Comparison of ENCODE assay signal across 8 cellular contexts in the genomic region with DNA sequence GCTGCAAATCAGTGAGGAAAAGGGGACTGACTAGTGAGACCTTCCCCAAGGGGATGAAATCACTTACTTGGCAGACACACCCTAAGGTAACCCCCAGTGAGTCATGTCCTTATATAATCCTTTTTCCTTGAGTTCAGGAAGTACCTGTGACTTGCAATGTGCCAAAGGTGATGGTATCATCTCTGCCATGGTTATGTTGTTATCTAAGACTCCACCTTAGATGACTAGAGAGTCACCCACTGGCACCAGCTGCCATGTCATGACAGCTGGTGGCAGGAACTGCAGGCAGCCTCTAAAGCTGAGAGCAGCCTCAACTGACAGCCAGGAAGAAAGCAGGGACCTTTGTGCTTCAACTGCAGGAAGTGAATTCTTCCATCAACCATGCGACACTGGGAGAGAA. TPM values are rescaled to one million over a fixed set of nuclear protein-coding genes. Genes with fewer than 3 reads are reported as not detected.
DNase-seq lines count a peak whose midpoint lies in the region; ATAC-seq and TF ChIP-seq lines count a peak whose summit lies in the region.

No MANE protein-coding gene starts in this region.

- H3K56ac ChIP-seq in mesendoderm (ENCODE audit: low read length), result no peak overlapping the region

- H3F3A ChIP-seq in Loucy (ENCODE audit: low read depth), result no peaks in the 10 kb centered on the region

- H3K4me3 ChIP-seq in Caco-2 (ENCODE audit: low read depth, low read length), result no peak overlapping the region
- H3K4me3 ChIP-seq in Loucy (ENCODE audit: low read length, poor library complexity, severe bottlenecking), result no peak overlapping the region
- H3K4me3 ChIP-seq in mesendoderm (ENCODE audit: low read length), result no peak overlapping the region

- H3K9me2 ChIP-seq in Loucy (replicated peaks; ENCODE audit: low read depth, low read length), result no peaks in the 10 kb centered on the region

- peak overlapping the region; percentile 48 for H3K27ac Mint-ChIP-seq in Caco-2 (ENCODE audit: unreplicated experiment)

- H3K27me3 ChIP-seq in Caco-2 (replicated peaks; ENCODE audit: control insufficient read depth, insufficient read depth, low read length), result no peaks in the 10 kb centered on the region
- H3K27me3 ChIP-seq in Loucy (ENCODE audit: insufficient read depth, low read length, poor library complexity, severe bottlenecking), result no peaks in the 10 kb centered on the region
- H3K27me3 ChIP-seq in mesendoderm (ENCODE audit: insufficient read depth, low read length, poor library complexity), result no peaks in the 10 kb centered on the region

- H2BK120ac ChIP-seq in mesendoderm (ENCODE audit: low read depth, low read length), result no peak overlapping the region

- H3K18ac ChIP-seq in mesendoderm (ENCODE audit: low read length), result no peak overlapping the region

- no CpG with 5 or more reads among the region's 1 CpG for WGBS in mesendoderm (ENCODE audit: extremely low coverage, insufficient coverage, low lambda C conversion rate)

- ATAC-seq in activated T-cell treated with anti-CD3 and anti-CD28 coated beads, Interleukin-2, amount 50 U/mL, for 4 hours, result peak; percentile 79 to 81
- ATAC-seq in HG03025 (IDR thresholded peaks at IDR 0.05; ENCODE audit: low FRiP score, unreplicated experiment) (no peak), GM21619 (IDR thresholded peaks at IDR 0.05; ENCODE audit: unreplicated experiment) (no peak)

- no peaks in the 10 kb centered on the region for H4K20me1 ChIP-seq in Loucy (ENCODE audit: insufficient read depth, low read length, poor library complexity, severe bottlenecking)

- H3K27me3 Mint-ChIP-seq in Caco-2 (ENCODE audit: insufficient read depth, unreplicated experiment), result no peaks in the 10 kb centered on the region
- H3K27me3 Mint-ChIP-seq in activated T-cell treated with anti-CD3 and anti-CD28 coated beads, Interleukin-2, amount 50 U/mL, for 4 hours (ENCODE audit: low read depth), result no peaks in the 10 kb centered on the region

- H3K9ac ChIP-seq in Loucy (ENCODE audit: low read depth, low read length, poor library complexity, severe bottlenecking) (no peak overlapping the region), mesendoderm (ENCODE audit: low read length) (no peak overlapping the region)

- peaks cover 4% of the 10 kb centered on the region; the same call in 1 of the 2 replicates for H3K4me1 ChIP-seq in Caco-2
- H3K4me1 ChIP-seq in Loucy (ENCODE audit: insufficient read depth, low read length, poor library complexity, severe bottlenecking), result peaks cover 4% of the 10 kb centered on the region
- H3K4me1 ChIP-seq in mesendoderm (ENCODE audit: control insufficient read depth, low read depth, low read length), result no peaks in the 10 kb centered on the region

- H2BK5ac ChIP-seq in mesendoderm (ENCODE audit: low read length), result no peak overlapping the region

- H4K8ac ChIP-seq in mesendoderm (ENCODE audit: low read depth, low read length), result no peak overlapping the region

- peak overlapping the region; percentile 58 for H2AFZ ChIP-seq in Loucy (ENCODE audit: low read length)

- no peak overlapping the region for H2BK15ac ChIP-seq in mesendoderm (replicated peaks; ENCODE audit: low read depth)

- H3K79me1 ChIP-seq in mesendoderm (ENCODE audit: low read length), result no peaks in the 10 kb centered on the region

- no peaks in the 10 kb centered on the region for H3K9me3 Mint-ChIP-seq in Caco-2 (ENCODE audit: unreplicated experiment)
- H3K9me3 Mint-ChIP-seq in activated T-cell treated with anti-CD3 and anti-CD28 coated beads, Interleukin-2, amount 50 U/mL, for 4 hours, result peaks cover 5% of the 10 kb centered on the region

- H3K23ac ChIP-seq in mesendoderm (ENCODE audit: low read length), result no peak overlapping the region

- H3K27ac ChIP-seq in mesendoderm (ENCODE audit: low read depth, low read length), result no peak overlapping the region

- CTCF ChIA-PET in Caco-2 (lab: Charles Lee), result interaction anchor here (0.8 kb wide), 1 partner anchor 52 kb away, joined by 3 read pairs; no protein-coding TSS in a partner anchor

- no peak for DNase-seq in Caco-2
- DNase-seq in activated T-cell treated with anti-CD3 and anti-CD28 coated beads, Interleukin-2, amount 50 U/mL, for 4 hours, result peak; percentile 59
- DNase-seq in mesendoderm, result peak; percentile 49
- no peak for DNase-seq in dermis blood vessel endothelial cell
- DNase-seq in NCI-H1417 (lab: John Stamatoyannopoulos, UW), result no peak

- H3K36me3 ChIP-seq in Caco-2 (ENCODE audit: control insufficient read depth, insufficient read depth, low read length) (no peaks in the 10 kb centered on the region), Loucy (ENCODE audit: insufficient read depth, low read length) (no peaks in the 10 kb centered on the region), mesendoderm (ENCODE audit: control insufficient read depth, insufficient read depth, low read length) (no peaks in the 10 kb centered on the region)

- no peaks in the 10 kb centered on the region for H3K36me3 Mint-ChIP-seq in Caco-2 (ENCODE audit: insufficient read depth, unreplicated experiment)
- H3K36me3 Mint-ChIP-seq in activated T-cell treated with anti-CD3 and anti-CD28 coated beads, Interleukin-2, amount 50 U/mL, for 4 hours (ENCODE audit: insufficient read depth), result peaks cover 16% of the 10 kb centered on the region

- no TSS peak for BruUV-seq in Caco-2 (replicated peaks; lab: Mats Ljungman, UMichigan)

- intact Hi-C loops in Caco-2 (cut with micrococcal nuclease; ENCODE audit: unreplicated experiment), result no loop called here

- no peaks in the 10 kb centered on the region for H3K9me3 ChIP-seq in Caco-2
- H3K9me3 ChIP-seq in Loucy (ENCODE audit: insufficient read depth, low read depth, low read length), result no peaks in the 10 kb centered on the region

- peaks cover 7% of the 10 kb centered on the region for H3K4me1 Mint-ChIP-seq in Caco-2 (ENCODE audit: low read depth, unreplicated experiment)
- peaks cover 58% of the 10 kb centered on the region for H3K4me1 Mint-ChIP-seq in activated T-cell treated with anti-CD3 and anti-CD28 coated beads, Interleukin-2, amount 50 U/mL, for 4 hours (ENCODE audit: low read depth)

- TF ChIP-seq CTCF in Caco-2 (IDR thresholded peaks at IDR 0.05; ENCODE audit: insufficient read depth in 1 of 2, low read depth in 1 of 2, low read length in 1 of 2, severe bottlenecking in 1 of 2, unreplicated experiment in 1 of 2), result no peak
- no peak for TF ChIP-seq CTCF in Loucy (conservative IDR thresholded peaks at IDR 0.05; ENCODE audit: low read length)

- POLR2A ChIA-PET in Caco-2 (lab: Charles Lee), result no interaction called here

- H3K4me2 ChIP-seq in Loucy (ENCODE audit: low read depth, low read length, poor library complexity, severe bottlenecking), result peak overlapping the region; percentile 26
- no peak overlapping the region for H3K4me2 ChIP-seq in mesendoderm (ENCODE audit: low read length)

- H2AK5ac ChIP-seq in mesendoderm (ENCODE audit: low read length), result no peak overlapping the region

- no peak overlapping the region for H3K4ac ChIP-seq in mesendoderm (ENCODE audit: low read depth, low read length)

- no peaks in the 10 kb centered on the region for H3K79me2 ChIP-seq in Loucy (ENCODE audit: insufficient read depth, low read length)
- H3K79me2 ChIP-seq in mesendoderm (ENCODE audit: control insufficient read depth, insufficient read depth, low read length), result no peaks in the 10 kb centered on the region

- H4K5ac ChIP-seq in mesendoderm (ENCODE audit: low read length), result no peak overlapping the region

- no peak overlapping the region for H3K4me3 Mint-ChIP-seq in Caco-2 (ENCODE audit: unreplicated experiment)
- H3K4me3 Mint-ChIP-seq in activated T-cell treated with anti-CD3 and anti-CD28 coated beads, Interleukin-2, amount 50 U/mL, for 4 hours, result peak overlapping the region; percentile 19

RNA-seq across cellular contexts. Expression of a gene that starts 12.5 kb away (rescaled TPM):
- total RNA-seq in Caco-2 (2022) (3.5 and 3.6 TPM in 2 replicates), dermis blood vessel endothelial cell (0.05 TPM in 1 of 2 replicates, not detected in the other)
- total RNA-seq in activated T-cell treated with anti-CD3 and anti-CD28 coated beads, Interleukin-2, amount 50 U/mL, for 4 hours, result 10 to 100 TPM in 1 of 3 donors, 1 to 10 TPM in 2; 8.9 to 12.1 (median 9.2) TPM
- polyA plus RNA-seq in mesendoderm (2013, experiment 1 of 2), result 1.0 TPM
- 1.2 TPM for polyA plus RNA-seq in mesendoderm (2013, experiment 2 of 2)

RNA-seq across cellular contexts. Expression of a gene that starts 22.0 kb away (rescaled TPM):
- total RNA-seq in Caco-2 (2022) (29.3 and 31.3 TPM in 2 replicates), dermis blood vessel endothelial cell (0.42 and 1.0 TPM in 2 replicates)
- 10 to 100 TPM in 2 of 3 donors, 1 to 10 TPM in 1; 9.4 to 15.1 (median 14.7) TPM for total RNA-seq in activated T-cell treated with anti-CD3 and anti-CD28 coated beads, Interleukin-2, amount 50 U/mL, for 4 hours
- 47.8 TPM for polyA plus RNA-seq in mesendoderm (2013, experiment 1 of 2)
- polyA plus RNA-seq in mesendoderm (2013, experiment 2 of 2), result 47.7 TPM

RNA-seq across cellular contexts. Expression of a gene that starts 37.4 kb away (rescaled TPM):
- total RNA-seq in Caco-2 (2022), result 8.6 and 10.4 TPM in 2 replicates
- total RNA-seq in activated T-cell treated with anti-CD3 and anti-CD28 coated beads, Interleukin-2, amount 50 U/mL, for 4 hours, result 10 to 100 TPM; 38.7 to 43.4 (median 42.1) TPM
- polyA plus RNA-seq in mesendoderm (2013, experiment 1 of 2), result 10.4 TPM
- 10.4 TPM for polyA plus RNA-seq in mesendoderm (2013, experiment 2 of 2)
- 6.5 and 12.6 TPM in 2 replicates for total RNA-seq in dermis blood vessel endothelial cell

RNA-seq across cellular contexts. Expression of a gene that starts 57.5 kb away (rescaled TPM):
- 83.0 and 93.1 TPM in 2 replicates for total RNA-seq in Caco-2 (2022)
- total RNA-seq in activated T-cell treated with anti-CD3 and anti-CD28 coated beads, Interleukin-2, amount 50 U/mL, for 4 hours, result 100 to 1,000 TPM; 101 to 108 (median 102) TPM
- polyA plus RNA-seq in mesendoderm (2013, experiment 1 of 2), result 37.8 TPM
- polyA plus RNA-seq in mesendoderm (2013, experiment 2 of 2), result 36.4 TPM
- 36.8 and 188 TPM in 2 replicates for total RNA-seq in dermis blood vessel endothelial cell

Comparison
In these comparisons a context has a peak if more than half of its experiments do, and no peak if none do; other contexts are left out.
1. DNase-seq: peak in activated T-cell treated with anti-CD3 and anti-CD28 coated beads, Interleukin-2, amount 50 U/mL, for 4 hours (single experiment) and mesendoderm (single experiment); none in Caco-2 (0 of 2), dermis blood vessel endothelial cell (single experiment) and NCI-H1417 (0 of 3).
2. ATAC-seq: peak in activated T-cell treated with anti-CD3 and anti-CD28 coated beads, Interleukin-2, amount 50 U/mL, for 4 hours (2 of 2); none in HG03025 (single experiment) and GM21619 (single experiment).